ENCODE assay signal across 8 cellular contexts in genomic region chr14:64506751-64507150, GRCh38. TPM values are rescaled to one million over a fixed set of nuclear protein-coding genes. Genes with fewer than 3 reads are reported as not detected.
DNase-seq lines count a peak whose midpoint lies in the region; ATAC-seq and TF ChIP-seq lines count a peak whose summit lies in the region.

No MANE protein-coding gene starts in this region.

- BruUV-seq in Calu3 (replicated peaks; lab: Mats Ljungman, UMichigan) = no TSS peak

- no peak for TF ChIP-seq CTCF in Calu3 (IDR thresholded peaks at IDR 0.05; ENCODE audit: unreplicated experiment)
- TF ChIP-seq CTCF in NB4 (IDR thresholded peaks at IDR 0.05; ENCODE audit: low read depth, low read length) = no peak
- no peak for TF ChIP-seq CTCF in dorsolateral prefrontal cortex (IDR thresholded peaks at IDR 0.05 in 54 of 56, conservative IDR thresholded peaks at IDR 0.05 in 2 of 56; ENCODE audit: low read depth in 1 of 56, partially characterized antibody in 56 of 56)
- TF ChIP-seq CTCF in neutrophil (IDR thresholded peaks at IDR 0.05) = no peak

- H3K36me3 Mint-ChIP-seq in Calu3 (ENCODE audit: insufficient read depth, unreplicated experiment) = peaks cover 56% of the 10 kb centered on the region

- H3K4me1 Mint-ChIP-seq in Calu3 (ENCODE audit: low read depth, unreplicated experiment) = peaks cover 39% of the 10 kb centered on the region

- H3K4me3 Mint-ChIP-seq in Calu3 (ENCODE audit: low read depth, unreplicated experiment) = peak overlapping the region; percentile 82

- intact Hi-C loops in Calu3 (cut with micrococcal nuclease; ENCODE audit: unreplicated experiment) (no loop called here), dorsolateral prefrontal cortex (cut with DNase I) (loop anchor here (10.0 kb wide), 5 partner anchors 122 to 258 kb away; partner anchors contain the start of gene MTHFD1 (in 1 of the 2))

- TF ChIP-seq POLR2A in NB4 (IDR thresholded peaks at IDR 0.05; ENCODE audit: extremely low read depth, insufficient read length) = no peak

- H3K36me3 ChIP-seq in neutrophil = no peaks in the 10 kb centered on the region

- H3K9me3 Mint-ChIP-seq in Calu3 (ENCODE audit: low read depth, unreplicated experiment) = no peaks in the 10 kb centered on the region

- no peak for DNase-seq in Calu3
- DNase-seq in NB4 (ENCODE audit: low read depth) = peak; percentile 21
- DNase-seq in dorsolateral prefrontal cortex = no peak
- no peak for DNase-seq in NCI-H526 (lab: John Stamatoyannopoulos, UW)
- no peak for DNase-seq in stimulated activated CD4-positive, alpha-beta T cell treated with anti-CD3 and anti-CD28 coated beads, Interleukin-2, amount 100 ng/mL, for 48 hours
- DNase-seq in hepatic stellate cell (ENCODE audit: low spot score) = no peak

- CTCF ChIA-PET in Calu3 (lab: Charles Lee) = no interaction called here

- H3K27ac Mint-ChIP-seq in Calu3 (ENCODE audit: unreplicated experiment) = peak overlapping the region; percentile 27

- H3K27me3 ChIP-seq in dorsolateral prefrontal cortex (no peaks in the 10 kb centered on the region), neutrophil (peaks cover 14% of the 10 kb centered on the region)

- peak overlapping the region in 21 of 59 donors; percentile 1 to 100 (median 35) for H3K27ac ChIP-seq in dorsolateral prefrontal cortex
- H3K27ac ChIP-seq in neutrophil = peak overlapping the region; percentile 36

- H3K27me3 Mint-ChIP-seq in Calu3 (ENCODE audit: unreplicated experiment) = no peaks in the 10 kb centered on the region

- no peaks in the 10 kb centered on the region for H3K9me3 ChIP-seq in neutrophil

- H3K4me1 ChIP-seq in neutrophil (ENCODE audit: control insufficient read depth in 1 of 2, insufficient read depth in 1 of 2, low read depth in 1 of 2, low read length in 1 of 2) = peaks cover 35 to 52% of the 10 kb centered on the region in 2 experiments

- ATAC-seq in GM18861 (IDR thresholded peaks at IDR 0.05; ENCODE audit: unreplicated experiment) = no peak

- peak overlapping the region; percentile 14 for H3K4me3 ChIP-seq in NB4 (ENCODE audit: low read depth, low read length)
- H3K4me3 ChIP-seq in dorsolateral prefrontal cortex = peak overlapping the region in 37 of 59 donors; percentile 5 to 98 (median 94)
- no peak overlapping the region for H3K4me3 ChIP-seq in neutrophil (ENCODE audit: low read depth in 1 of 2, low read length in 1 of 2)

RNA-seq across cellular contexts. Expression of gene ZBTB1, which starts 2.2 kb away (rescaled TPM):
- 28.1 and 29.4 TPM in 2 replicates for total RNA-seq in Calu3 (2022)
- 10 to 100 TPM; 24.5 to 64.0 (median 38.4) TPM for total RNA-seq in dorsolateral prefrontal cortex

RNA-seq across cellular contexts. Expression of gene ZBTB25, which starts 3.1 kb away (rescaled TPM):
- total RNA-seq in Calu3 (2022) = 10.4 and 11.3 TPM in 2 replicates
- 10 to 100 TPM; 17.5 to 36.7 (median 25.7) TPM for total RNA-seq in dorsolateral prefrontal cortex

RNA-seq across cellular contexts. Expression of gene HSPA2, which starts 33.8 kb away (rescaled TPM):
- total RNA-seq in Calu3 (2022) (3.6 and 4.1 TPM in 2 replicates), dorsolateral prefrontal cortex (100 to 1,000 TPM in 86 of 120 experiments, 10 to 100 TPM in 34; 15.2 to 536 (median 124) TPM)

RNA-seq across cellular contexts. Expression of gene AKAP5, which starts 41.5 kb away (rescaled TPM):
- total RNA-seq in Calu3 (2022) = 1.1 and 1.7 TPM in 2 replicates
- total RNA-seq in dorsolateral prefrontal cortex = 10 to 100 TPM in 117 of 120 experiments, 1 to 10 TPM in 3; 4.0 to 42.2 (median 22.1) TPM

RNA-seq across cellular contexts. Expression of gene PPP1R36, which starts 43.0 kb away (rescaled TPM):
- total RNA-seq in Calu3 (2022) = 0.40 TPM in 1 of 2 replicates, not detected in the other
- 1 to 10 TPM in 102 of 120 experiments, under 1 TPM in 16, not detected in 2; 0.41 to 5.3 (median 1.7) TPM for total RNA-seq in dorsolateral prefrontal cortex

Comparison
In these comparisons a context has a peak if more than half of its experiments do, and no peak if none do; other contexts are left out.
1. H3K4me3 ChIP-seq: peak in NB4 (single experiment) and dorsolateral prefrontal cortex (37 of 59); none in neutrophil (0 of 2).